Comparison of ENCODE assay signal across 14 cellular contexts in genomic region chr10:17782921-17783665, GRCh38. TPM values are rescaled to one million over a fixed set of nuclear protein-coding genes. Genes with fewer than 3 reads are reported as not detected.
DNase-seq lines count a peak whose midpoint lies in the region; ATAC-seq and TF ChIP-seq lines count a peak whose summit lies in the region.
"Had no signal": no experiment of that assay in that cellular context is flagged by ENCODE, and none has a peak within 500 bp of the region (broad histone marks: within the 10 kb centered on the region; RNA-seq: fewer than 3 reads in every experiment).

No MANE protein-coding gene starts in this region.

- H3K27ac ChIP-seq in RWPE1 (peak overlapping the region; percentile 91), tibial nerve (no peak overlapping the region), esophagus squamous epithelium (peak overlapping the region in 1 of 4 donors; percentile 5)

- no peaks in the 10 kb centered on the region for H3K9me3 ChIP-seq in tibial nerve
- no peaks in the 10 kb centered on the region for H3K9me3 ChIP-seq in esophagus squamous epithelium
- H3K9me3 ChIP-seq: pancreas had no signal

- H3K27me3 ChIP-seq in tibial nerve (no peaks in the 10 kb centered on the region), esophagus squamous epithelium (no peaks in the 10 kb centered on the region)
- H3K27me3 ChIP-seq: pancreas had no signal

- H3K4me3 ChIP-seq in tibial nerve = no peak overlapping the region
- H3K4me3 ChIP-seq in esophagus squamous epithelium = no peak overlapping the region
- H3K4me3 ChIP-seq: pancreas had no signal

- CTCF ChIA-PET in RWPE1 (lab: Yijun Ruan, JAX) = interaction anchor here (0.5 to 1.0 kb wide), 3 partner anchors 26 to 875 kb away, joined by 3 read pairs; partner anchors contain the start of gene MRC1
- CTCF ChIA-PET in HEK293T (lab: Yijun Ruan, JAX) = no interaction called here

- 53 to 60% methylated on average over 16 of the region's 16 CpGs for WGBS in tibial nerve, 2 donors
- 55 to 72% methylated on average over 16 of the region's 16 CpGs for WGBS in esophagus squamous epithelium, 2 donors

- DNase-seq in EH (ENCODE audit: low read depth) (peak; percentile 86), RWPE1 (ENCODE audit: low spot score) (peak; percentile 81), fibroblast of gingiva (ENCODE audit: low read depth) (peak; percentile 40), pulmonary artery endothelial cell (ENCODE audit: low read depth, low spot score) (peak; percentile 93), tibial nerve (ENCODE audit: low spot score in 2 of 2) (no peak), esophagus squamous epithelium (lab: John Stamatoyannopoulos, UW) (no peak), HEK293T (ENCODE audit: extremely low spot score) (no peak)
- DNase-seq: NCI-H146, pancreas, T1000 had no signal

- no peak for TF ChIP-seq EP300 in tibial nerve (IDR thresholded peaks at IDR 0.05)

- H3K4me1 ChIP-seq in tibial nerve (peaks cover 0 to 18% (median 0%) of the 10 kb centered on the region in 4 donors), esophagus squamous epithelium (no peaks in the 10 kb centered on the region)

- H3K36me3 ChIP-seq in tibial nerve (no peaks in the 10 kb centered on the region), esophagus squamous epithelium (no peaks in the 10 kb centered on the region)
- H3K36me3 ChIP-seq: pancreas had no signal

- intact Hi-C loops in esophagus squamous epithelium (cut with DNase I) = no loop called here

- POLR2A ChIA-PET in RWPE1 (lab: Yijun Ruan, JAX; ENCODE audit: low non-redundant PET) = interaction anchor here (0.6 kb wide), 1 partner anchor 994 kb away, joined by 3 read pairs; no protein-coding TSS in a partner anchor
- POLR2A ChIA-PET in HEK293T (lab: Yijun Ruan, JAX) = no interaction called here

- TF ChIP-seq CTCF in RWPE1 (conservative IDR thresholded peaks at IDR 0.05; ENCODE audit: low read depth) (no peak), tibial nerve (IDR thresholded peaks at IDR 0.05) (no peak), esophagus squamous epithelium (IDR thresholded peaks at IDR 0.05) (no peak)

- ATAC-seq in HG03469 (IDR thresholded peaks at IDR 0.05; ENCODE audit: unreplicated experiment) = no peak
- ATAC-seq: left lobe of liver had no signal

- TF ChIP-seq POLR2A in tibial nerve (IDR thresholded peaks at IDR 0.05) (no peak), esophagus squamous epithelium (IDR thresholded peaks at IDR 0.05) (no peak)

TF ChIP-seq in HEK293T, 16 proteins besides CTCF, POLR2A, EP300 and RAD21:
- TF ChIP-seq TARDBP (IDR thresholded peaks at IDR 0.05) = no peak
- TF ChIP-seq ELF4 (IDR thresholded peaks at IDR 0.05) = no peak
- no peak for TF ChIP-seq L3MBTL2 (conservative IDR thresholded peaks at IDR 0.05)
- no peak for TF ChIP-seq FOXM1 (IDR thresholded peaks at IDR 0.05; ENCODE audit: borderline replicate concordance)
- no peak for TF ChIP-seq BHLHE40 (IDR thresholded peaks at IDR 0.05; ENCODE audit: borderline replicate concordance)
- no peak for TF ChIP-seq CTBP1 (IDR thresholded peaks at IDR 0.05; ENCODE audit: borderline replicate concordance)
- no peak for TF ChIP-seq SP1 (IDR thresholded peaks at IDR 0.05)
- no peak for TF ChIP-seq ARNT (IDR thresholded peaks at IDR 0.05)
- TF ChIP-seq NFRKB (IDR thresholded peaks at IDR 0.05) = no peak
- TF ChIP-seq PKNOX1 (IDR thresholded peaks at IDR 0.05) = no peak
- TF ChIP-seq ZNF384 (IDR thresholded peaks at IDR 0.05) = no peak
- TF ChIP-seq FOXA1 (IDR thresholded peaks at IDR 0.05) = no peak
- TF ChIP-seq LEF1 (IDR thresholded peaks at IDR 0.05; ENCODE audit: borderline replicate concordance) = no peak
- no peak for TF ChIP-seq FOXK2 (IDR thresholded peaks at IDR 0.05)
- no peak for TF ChIP-seq HDGF (IDR thresholded peaks at IDR 0.05; ENCODE audit: borderline replicate concordance)
- no peak for TF ChIP-seq SUZ12 (IDR thresholded peaks at IDR 0.05)
TF ChIP-seq in HEK293T: peak in this region for 0.

RNA-seq across cellular contexts. Expression of gene MRC1, which starts 26.1 kb away (rescaled TPM):
- total RNA-seq in pulmonary artery endothelial cell = 2.4 and 3.2 TPM in 2 replicates
- 10 to 100 TPM; 34.3 to 52.2 (median 44.8) TPM for total RNA-seq in tibial nerve
- 10 to 100 TPM in 2 of 4 donors, 1 to 10 TPM in 1, under 1 TPM in 1; 0.42 to 43.1 (median 15.1) TPM for total RNA-seq in esophagus squamous epithelium
- total RNA-seq: epithelial cell of proximal tubule, HT-29 had no signal

RNA-seq across cellular contexts. Expression of gene TMEM236, which starts 31.1 kb away (rescaled TPM):
- total RNA-seq in pulmonary artery endothelial cell (0.07 and 0.11 TPM in 2 replicates), tibial nerve (1 to 10 TPM; 1.2 to 1.8 (median 1.5) TPM), esophagus squamous epithelium (under 1 TPM; 0.04 to 0.76 (median 0.15) TPM)
- total RNA-seq: HT-29 had no signal

Comparison
In these comparisons a context has a peak if more than half of its experiments do, and no peak if none do; other contexts are left out.
1. DNase-seq: peak in EH (single experiment), RWPE1 (single experiment), fibroblast of gingiva (single experiment) and pulmonary artery endothelial cell (single experiment); none in tibial nerve (0 of 2), esophagus squamous epithelium (single experiment) and HEK293T (single experiment).